In the genomic region with DNA sequence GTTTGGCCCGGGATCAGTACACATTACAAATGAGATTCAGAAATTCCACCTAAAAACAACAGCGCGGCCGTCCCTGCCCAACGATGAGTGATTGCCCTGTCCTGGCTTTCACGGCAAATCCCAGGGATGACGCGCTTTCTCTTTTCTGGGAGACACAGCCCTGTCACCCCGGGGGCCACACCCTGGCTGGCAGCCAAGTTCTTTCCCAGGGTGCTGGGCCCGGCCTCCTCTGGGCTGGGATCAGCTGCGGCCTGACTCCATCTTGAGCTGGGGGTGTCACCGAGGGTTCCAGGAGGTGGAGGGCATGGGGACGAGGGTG, we compare ENCODE assay signal across 24 cellular contexts.
DNase-seq lines count a peak whose midpoint lies in the region; ATAC-seq and TF ChIP-seq lines count a peak whose summit lies in the region.
"Had no signal": no experiment of that assay in that cellular context is flagged by ENCODE, and none has a peak within 500 bp of the region (broad histone marks: within the 10 kb centered on the region; RNA-seq: fewer than 3 reads in every experiment).

No MANE protein-coding gene starts in this region.

- intact Hi-C loops in psoas muscle (cut with DNase I) (no loop called here), sigmoid colon (cut with DNase I) (no loop called here)

- H3K9me3 ChIP-seq in OCI-LY1 (ENCODE audit: low read length) (no peaks in the 10 kb centered on the region), psoas muscle (no peaks in the 10 kb centered on the region), sigmoid colon (no peaks in the 10 kb centered on the region)
- H3K9me3 ChIP-seq: heart left ventricle, thoracic aorta had no signal

- peaks cover 47% of the 10 kb centered on the region for H3K4me1 ChIP-seq in OCI-LY1 (ENCODE audit: insufficient read depth, low read length, severe bottlenecking)
- no peaks in the 10 kb centered on the region for H3K4me1 ChIP-seq in psoas muscle
- peaks cover 0 to 5% (median 0%) of the 10 kb centered on the region in 4 donors for H3K4me1 ChIP-seq in sigmoid colon

- peak in 1 of 4 donors; percentile 19 for ATAC-seq in psoas muscle
- ATAC-seq: CD8-positive, alpha-beta T cell; HepG2; left lobe of liver; natural killer cell; PC-3 had no signal

- no peaks in the 10 kb centered on the region for H3K79me2 ChIP-seq in OCI-LY1 (ENCODE audit: insufficient read depth, low read length)

- TF ChIP-seq CTCF in OCI-LY1 (IDR thresholded peaks at IDR 0.05; ENCODE audit: low read length) (no peak), fibroblast of villous mesenchyme (IDR thresholded peaks at IDR 0.05; ENCODE audit: insufficient read depth, low read depth, low read length) (no peak), psoas muscle (IDR thresholded peaks at IDR 0.05) (no peak), sigmoid colon (IDR thresholded peaks at IDR 0.05) (no peak)

- DNase-seq in COLO668 (lab: John Stamatoyannopoulos, UW; ENCODE audit: unreplicated experiment) (peak; percentile 25), fibroblast of villous mesenchyme (ENCODE audit: low read depth) (peak; percentile 57), psoas muscle (peak; percentile 36 to 37), NCI-H1436 treated with DMSO at 0.1 percent for 48 hours (lab: John Stamatoyannopoulos, UW) (no peak), DMS114 treated with DMSO at 0.1 percent for 48 hours (lab: John Stamatoyannopoulos, UW; ENCODE audit: unreplicated experiment) (no peak), sigmoid colon (no peak)
- DNase-seq: activated CD4-positive, alpha-beta T cell treated with anti-CD3 and anti-CD28 coated beads, Interleukin-2, amount 10 ng/mL, durations not matched to agents 7 days and 5 days; CD8-positive, alpha-beta T cell; dorsolateral prefrontal cortex; H9; heart left ventricle; midbrain; natural killer cell; NCI-H1048; NCI-H187; NCI-H2227 treated with DMSO at 0.1 percent for 48 hours; PC-3; SHP77; stimulated activated CD4-positive, alpha-beta T cell treated with anti-CD3 and anti-CD28 coated beads, Interleukin-4, amount 100 ng/mL, for 4 hours; stimulated activated naive CD4-positive, alpha-beta T cell had no signal

- H3K27ac ChIP-seq in OCI-LY1 (ENCODE audit: low read depth, low read length, poor library complexity, severe bottlenecking) (peak overlapping the region; percentile 94), psoas muscle (no peak overlapping the region), sigmoid colon (no peak overlapping the region)
- H3K27ac ChIP-seq: dorsolateral prefrontal cortex, heart left ventricle, thoracic aorta had no signal

- H3K4me3 ChIP-seq in OCI-LY1 (ENCODE audit: low read depth, low read length, poor library complexity, severe bottlenecking) (no peak overlapping the region), fibroblast of villous mesenchyme (ENCODE audit: low read depth, low read length) (no peak overlapping the region), psoas muscle (no peak overlapping the region), sigmoid colon (no peak overlapping the region)
- H3K4me3 ChIP-seq: dorsolateral prefrontal cortex, heart left ventricle, thoracic aorta had no signal

- no peak for TF ChIP-seq POLR2A in sigmoid colon (IDR thresholded peaks at IDR 0.05)

- 45 to 50% (median 49%) methylated on average over 13 of the region's 13 CpGs for WGBS in psoas muscle, 3 donors
- WGBS in sigmoid colon, 2 donors, result 69 to 75% methylated on average over 13 of the region's 13 CpGs

- H3K36me3 ChIP-seq in OCI-LY1 (ENCODE audit: insufficient read depth, low read length) (no peaks in the 10 kb centered on the region), psoas muscle (ENCODE audit: insufficient read depth in 1 of 2, low read depth in 1 of 2) (no peaks in the 10 kb centered on the region), sigmoid colon (no peaks in the 10 kb centered on the region)

- H4K20me1 ChIP-seq in OCI-LY1 (ENCODE audit: insufficient read depth, low read length), result no peaks in the 10 kb centered on the region

- H3K27me3 ChIP-seq in OCI-LY1 (ENCODE audit: insufficient read depth, low read length), result no peaks in the 10 kb centered on the region
- peaks cover 0 to 6% (median 5%) of the 10 kb centered on the region in 3 donors for H3K27me3 ChIP-seq in psoas muscle (ENCODE audit: insufficient read depth in 3 of 3, low read length in 2 of 3)
- no peaks in the 10 kb centered on the region for H3K27me3 ChIP-seq in sigmoid colon

- no peak overlapping the region for H2AFZ ChIP-seq in OCI-LY1 (ENCODE audit: low read length)

- no peaks in the 10 kb centered on the region for H3K9me2 ChIP-seq in OCI-LY1 (ENCODE audit: low read depth, low read length)

- H3K4me2 ChIP-seq in OCI-LY1 (ENCODE audit: low read length), result no peak overlapping the region

- TF ChIP-seq EP300 in sigmoid colon (IDR thresholded peaks at IDR 0.05), result no peak

- H3F3A ChIP-seq in OCI-LY1 (ENCODE audit: insufficient read depth, low read length), result no peaks in the 10 kb centered on the region

- H3K9ac ChIP-seq in OCI-LY1 (ENCODE audit: low read length), result no peak overlapping the region

Comparison
In these comparisons a context has a peak if more than half of its experiments do, and no peak if none do; other contexts are left out.
1. DNase-seq: peak in COLO668 (single experiment), fibroblast of villous mesenchyme (single experiment) and psoas muscle (2 of 2); none in NCI-H1436 treated with DMSO at 0.1 percent for 48 hours (single experiment), DMS114 treated with DMSO at 0.1 percent for 48 hours (single experiment) and sigmoid colon (single experiment).